In genomic region chr17:80989586-80989913, GRCh38 we compare ENCODE assay signal across 10 cellular contexts. TPM values are rescaled to one million over a fixed set of nuclear protein-coding genes. Genes with fewer than 3 reads are reported as not detected.
DNase-seq lines count a peak whose midpoint lies in the region; ATAC-seq and TF ChIP-seq lines count a peak whose summit lies in the region.
"Had no signal": no experiment of that assay in that cellular context is flagged by ENCODE, and none has a peak within 500 bp of the region (broad histone marks: within the 10 kb centered on the region; RNA-seq: fewer than 3 reads in every experiment).

No MANE protein-coding gene starts in this region.

- no peak overlapping the region for H2BK120ac ChIP-seq in neuronal stem cell (ENCODE audit: low read depth, low read length)

- H3K9me3 ChIP-seq in MM.1S (replicated peaks; ENCODE audit: insufficient read depth, low read length) (no peaks in the 10 kb centered on the region), breast epithelium (no peaks in the 10 kb centered on the region), neuronal stem cell (replicated peaks in 1 of 2; ENCODE audit: control insufficient read depth in 2 of 2, insufficient read depth in 1 of 2, low read depth in 1 of 2, low read length in 2 of 2) (no peaks in the 10 kb centered on the region), upper lobe of right lung (no peaks in the 10 kb centered on the region)
- H3K9me3 ChIP-seq: transverse colon had no signal

- H3K27ac ChIP-seq in MM.1S (ENCODE audit: low read length) (no peak overlapping the region), breast epithelium (peak overlapping the region in 1 of 2 donors; percentile 49), neuronal stem cell (replicated peaks; ENCODE audit: low read length) (no peak overlapping the region), upper lobe of right lung (no peak overlapping the region)
- H3K27ac ChIP-seq: epithelial cell of prostate, transverse colon had no signal

- intact Hi-C loops in activated CD4-positive, alpha-beta T cell treated with anti-CD3 and anti-CD28 coated beads, Interleukin-2, amount 10 ng/mL, durations not matched to agents 24 days and 14 days (cut with micrococcal nuclease): loop anchor here (1.0 kb wide), 1 partner anchor 112 kb away; no protein-coding TSS in a partner anchor
- intact Hi-C loops in breast epithelium (cut with DNase I; ENCODE audit: low total_unique reads) (loop anchor here (10.0 kb wide), 1 partner anchor 565 kb away; no protein-coding TSS in a partner anchor), upper lobe of right lung (cut with DNase I) (no loop called here)

- H2BK5ac ChIP-seq in neuronal stem cell (ENCODE audit: low read length): no peak overlapping the region

- H3K36me3 ChIP-seq in MM.1S (replicated peaks; ENCODE audit: insufficient read depth, low read length) (no peaks in the 10 kb centered on the region), breast epithelium (no peaks in the 10 kb centered on the region), neuronal stem cell (replicated peaks in 1 of 2; ENCODE audit: control insufficient read depth in 2 of 2, insufficient read depth in 2 of 2, low read length in 2 of 2) (no peaks in the 10 kb centered on the region), upper lobe of right lung (no peaks in the 10 kb centered on the region)
- H3K36me3 ChIP-seq: transverse colon had no signal

- no CpG with 5 or more reads among the region's 11 CpGs for WGBS in neuronal stem cell (ENCODE audit: extremely low coverage in 2 of 2, insufficient read length in 2 of 2, insufficient replicate concordance in 1 of 2), 2 donors

- peaks cover 20% of the 10 kb centered on the region for H3K4me1 Mint-ChIP-seq in activated CD4-positive, alpha-beta T cell treated with anti-CD3 and anti-CD28 coated beads, Interleukin-2, amount 10 ng/mL, durations not matched to agents 24 days and 14 days

- H3K27me3 ChIP-seq in MM.1S (replicated peaks; ENCODE audit: insufficient read depth, low read length): peaks cover 21% of the 10 kb centered on the region
- no peaks in the 10 kb centered on the region for H3K27me3 ChIP-seq in breast epithelium
- peaks cover 0 to 5% (median 3%) of the 10 kb centered on the region in 3 experiments for H3K27me3 ChIP-seq in neuronal stem cell (ENCODE audit: control insufficient read depth in 3 of 3, insufficient read depth in 3 of 3, low read depth in 1 of 3, low read length in 3 of 3)
- H3K27me3 ChIP-seq in upper lobe of right lung: no peaks in the 10 kb centered on the region
- H3K27me3 ChIP-seq: transverse colon had no signal

- peak overlapping the region; percentile 19 for H3K4ac ChIP-seq in neuronal stem cell (ENCODE audit: low read length)

- peak overlapping the region; percentile 96 for H2AK5ac ChIP-seq in neuronal stem cell (ENCODE audit: low read depth, low read length)

- peaks cover 2% of the 10 kb centered on the region for H3K36me3 Mint-ChIP-seq in activated CD4-positive, alpha-beta T cell treated with anti-CD3 and anti-CD28 coated beads, Interleukin-2, amount 10 ng/mL, durations not matched to agents 24 days and 14 days (ENCODE audit: low read depth)

- H3K9ac ChIP-seq in MM.1S (ENCODE audit: low read length): no peak overlapping the region
- H3K9ac ChIP-seq in neuronal stem cell (ENCODE audit: low read depth, low read length, poor library complexity): no peak overlapping the region

- peak overlapping the region; percentile 79 for H3K4me3 Mint-ChIP-seq in activated CD4-positive, alpha-beta T cell treated with anti-CD3 and anti-CD28 coated beads, Interleukin-2, amount 10 ng/mL, durations not matched to agents 24 days and 14 days

- H3K4me3 ChIP-seq in MM.1S (ENCODE audit: low read length): no peak overlapping the region
- H3K4me3 ChIP-seq in breast epithelium: peak overlapping the region in 2 of 3 donors; percentile 30 to 59
- no peak overlapping the region for H3K4me3 ChIP-seq in neuronal stem cell (ENCODE audit: low read length in 2 of 2)
- H3K4me3 ChIP-seq in upper lobe of right lung: no peak overlapping the region

- TF ChIP-seq CTCF in MM.1S (IDR thresholded peaks at IDR 0.05; ENCODE audit: low read length) (no peak), breast epithelium (IDR thresholded peaks at IDR 0.05) (no peak), upper lobe of right lung (IDR thresholded peaks at IDR 0.05) (no peak)

- ATAC-seq in upper lobe of right lung: no peak

- H3K4me2 ChIP-seq in MM.1S (ENCODE audit: low read depth, low read length) (peak overlapping the region; percentile 60; the same call in 1 of the 2 replicates), neuronal stem cell (ENCODE audit: insufficient read depth, low read length, poor library complexity, severe bottlenecking) (no peak overlapping the region)

- H3K23ac ChIP-seq in neuronal stem cell (ENCODE audit: low read depth, low read length, poor library complexity): peak overlapping the region; percentile 80

- H3K27me3 Mint-ChIP-seq in activated CD4-positive, alpha-beta T cell treated with anti-CD3 and anti-CD28 coated beads, Interleukin-2, amount 10 ng/mL, durations not matched to agents 24 days and 14 days: no peaks in the 10 kb centered on the region

- no peak overlapping the region for H3K27ac Mint-ChIP-seq in activated CD4-positive, alpha-beta T cell treated with anti-CD3 and anti-CD28 coated beads, Interleukin-2, amount 10 ng/mL, durations not matched to agents 24 days and 14 days

- H2BK15ac ChIP-seq in neuronal stem cell (ENCODE audit: low read length): peak overlapping the region; percentile 45

- H3K18ac ChIP-seq in neuronal stem cell (ENCODE audit: low read length): peak overlapping the region; percentile 15

- H2AFZ ChIP-seq in MM.1S (ENCODE audit: low read length): peak overlapping the region; percentile 40; the same call in 1 of the 2 replicates
- peak overlapping the region; percentile 87 for H2AFZ ChIP-seq in neuronal stem cell (ENCODE audit: low read length)

- peaks cover 20% of the 10 kb centered on the region for H3K79me2 ChIP-seq in MM.1S (ENCODE audit: low read length)

- H4K91ac ChIP-seq in neuronal stem cell (ENCODE audit: low read depth, low read length, poor library complexity): no peak overlapping the region

- H3K9me2 ChIP-seq in MM.1S (replicated peaks; ENCODE audit: insufficient read depth, low read length): no peaks in the 10 kb centered on the region

- H4K8ac ChIP-seq in neuronal stem cell (ENCODE audit: low read depth, low read length): no peak overlapping the region

- H3K4me1 ChIP-seq in MM.1S (ENCODE audit: low read length): peaks cover 8% of the 10 kb centered on the region
- H3K4me1 ChIP-seq in breast epithelium: peaks cover 0 to 11% of the 10 kb centered on the region in 2 donors
- H3K4me1 ChIP-seq in neuronal stem cell (ENCODE audit: control insufficient read depth in 2 of 2, insufficient read depth in 1 of 2, low read depth in 1 of 2, low read length in 2 of 2): peaks cover 7 to 25% of the 10 kb centered on the region in 2 donors
- peaks cover 29% of the 10 kb centered on the region for H3K4me1 ChIP-seq in upper lobe of right lung

- H3K9me3 Mint-ChIP-seq in activated CD4-positive, alpha-beta T cell treated with anti-CD3 and anti-CD28 coated beads, Interleukin-2, amount 10 ng/mL, durations not matched to agents 24 days and 14 days: no peaks in the 10 kb centered on the region

- no peaks in the 10 kb centered on the region for H4K20me1 ChIP-seq in MM.1S (ENCODE audit: insufficient read depth, low read length)

- H3F3A ChIP-seq in MM.1S (ENCODE audit: insufficient read depth, low read length): no peaks in the 10 kb centered on the region

- peak overlapping the region; percentile 63 for H3K14ac ChIP-seq in neuronal stem cell (ENCODE audit: low read length)

- no peak for DNase-seq in activated CD4-positive, alpha-beta T cell treated with anti-CD3 and anti-CD28 coated beads, Interleukin-2, amount 10 ng/mL, durations not matched to agents 24 days and 14 days
- no peak for DNase-seq in activated CD4-positive, alpha-beta T cell treated with anti-CD3 and anti-CD28 coated beads for 1 hour
- DNase-seq in MM.1S: no peak
- DNase-seq in breast epithelium (ENCODE audit: low spot score in 2 of 2): no peak
- no peak for DNase-seq in neuronal stem cell (ENCODE audit: low spot score)
- no peak for DNase-seq in KG1 (lab: John Stamatoyannopoulos, UW)
- no peak for DNase-seq in upper lobe of right lung
- no peak for DNase-seq in ureter (ENCODE audit: low spot score)

- peak overlapping the region; percentile 77 for H2BK12ac ChIP-seq in neuronal stem cell (ENCODE audit: low read length)

- no peak for TF ChIP-seq POLR2A in breast epithelium (IDR thresholded peaks at IDR 0.05)

- peaks cover 4% of the 10 kb centered on the region for H3K79me1 ChIP-seq in neuronal stem cell (ENCODE audit: low read depth, low read length)

RNA-seq across cellular contexts. Expression of gene CHMP6, which starts 2.1 kb away (rescaled TPM):
- total RNA-seq in activated CD4-positive, alpha-beta T cell treated with anti-CD3 and anti-CD28 coated beads, Interleukin-2, amount 10 ng/mL, durations not matched to agents 24 days and 14 days: 30.8 and 32.8 TPM in 2 replicates
- total RNA-seq in breast epithelium: 10 to 100 TPM; 18.6 to 30.2 (median 27.7) TPM
- polyA plus RNA-seq in neuronal stem cell (2013, experiment 1 of 2): 14.3 TPM
- 13.1 TPM for polyA plus RNA-seq in neuronal stem cell (2013, experiment 2 of 2)
- total RNA-seq in upper lobe of right lung: 29.9 TPM
- 26.2 TPM for total RNA-seq in ureter

RNA-seq across cellular contexts. Expression of gene BAIAP2, which starts 45.4 kb away (rescaled TPM):
- total RNA-seq in activated CD4-positive, alpha-beta T cell treated with anti-CD3 and anti-CD28 coated beads, Interleukin-2, amount 10 ng/mL, durations not matched to agents 24 days and 14 days: 4.4 and 5.5 TPM in 2 replicates
- 10 to 100 TPM; 21.0 to 47.0 (median 37.6) TPM for total RNA-seq in breast epithelium
- 30.9 TPM for polyA plus RNA-seq in neuronal stem cell (2013, experiment 1 of 2)
- 31.6 TPM for polyA plus RNA-seq in neuronal stem cell (2013, experiment 2 of 2)
- total RNA-seq in upper lobe of right lung: 139 TPM
- total RNA-seq in ureter: 48.7 TPM

Comparison
In these comparisons a context has a peak if more than half of its experiments do, and no peak if none do; other contexts are left out.
1. H3K4me3 ChIP-seq: peak in breast epithelium (2 of 3); none in MM.1S (single experiment), neuronal stem cell (0 of 2) and upper lobe of right lung (single experiment).